Comparison of ENCODE assay signal across 8 cellular contexts in the genomic region with DNA sequence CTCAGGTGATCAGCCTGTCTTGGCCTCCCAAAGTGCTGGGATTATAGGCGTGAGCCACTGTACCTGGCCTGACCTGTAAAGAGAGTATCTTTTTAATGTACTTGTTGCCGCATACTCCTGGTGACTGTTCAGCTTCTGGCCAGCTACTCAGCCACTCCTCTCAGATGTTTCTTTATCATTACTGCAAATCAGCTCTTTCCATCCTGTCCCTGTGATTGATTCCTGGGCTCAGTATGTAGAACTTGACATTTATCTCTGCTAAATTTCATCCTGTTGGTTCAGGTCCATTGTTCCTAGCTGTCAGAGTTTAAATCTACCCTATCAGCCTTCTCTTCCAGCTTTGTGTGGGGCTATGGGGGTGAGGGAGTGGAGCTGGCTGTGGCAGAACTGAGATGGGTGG.
"Had no signal": no experiment of that assay in that cellular context is flagged by ENCODE, and none has a peak within 500 bp of the region (broad histone marks: within the 10 kb centered on the region; RNA-seq: fewer than 3 reads in every experiment).

No MANE protein-coding gene starts in this region.

- DNase-seq: GM23248, GOT3, H7, HFFc6, IMR-90, KBM-7 had no signal

- ATAC-seq: HCT116 had no signal

- H3K9me3 ChIP-seq: HAP-1 had no signal

- H3K4me1 ChIP-seq: HAP-1 had no signal

- H3K4me3 ChIP-seq: GM23248, HAP-1 had no signal

- H2AFZ ChIP-seq: GM23248 had no signal

- H3K9ac ChIP-seq: GM23248 had no signal

- H3K36me3 ChIP-seq: HAP-1 had no signal

- H3K27ac ChIP-seq: GM23248 had no signal
